ENCODE assay signal across 8 cellular contexts in genomic region chr11:94767701-94768601, GRCh38. TPM values are rescaled to one million over a fixed set of nuclear protein-coding genes. Genes with fewer than 3 reads are reported as not detected.
A peak's percentile ranks its signal among the peaks of the same experiment; 100 is the strongest.
DNase-seq lines count a peak whose midpoint lies in the region; ATAC-seq, FAIRE-seq and TF ChIP-seq lines count a peak whose summit lies in the region.

Gene AMOTL1, plus strand, starts transcription at chr11:94768356. Its CDS starts 156 bp downstream, at chr11:94768512.

- H3K4me3 Mint-ChIP-seq in CD4-positive, alpha-beta T cell, result peak within 1 kb of the TSS; percentile 84

- H3K27me3 ChIP-seq in CD4-positive, alpha-beta T cell (ENCODE audit: control insufficient read depth, insufficient read depth, low read length), result peaks cover 53% of the 10 kb centered on the region
- H3K27me3 ChIP-seq in left ventricle myocardium inferior (ENCODE audit: low read depth), result no peaks in the 10 kb centered on the region
- H3K27me3 ChIP-seq in pancreas, result no peaks in the 10 kb centered on the region

- no peaks in the 10 kb centered on the region for H3K9me3 ChIP-seq in CD4-positive, alpha-beta T cell (ENCODE audit: control insufficient read depth, low read length)
- H3K9me3 ChIP-seq in left ventricle myocardium inferior (replicated peaks), result no peaks in the 10 kb centered on the region
- H3K9me3 ChIP-seq in pancreas, result no peaks in the 10 kb centered on the region

- H3K9me3 Mint-ChIP-seq in CD4-positive, alpha-beta T cell, result no peaks in the 10 kb centered on the region

- H3K4me1 Mint-ChIP-seq in CD4-positive, alpha-beta T cell (ENCODE audit: low read depth), result no peaks in the 10 kb centered on the region

- H3K4me1 ChIP-seq in left ventricle myocardium inferior (peaks cover 51% of the 10 kb centered on the region), pancreas (peaks cover 0 to 14% (median 4%) of the 10 kb centered on the region in 3 donors)

- POLR2A ChIA-PET in CD4-positive, alpha-beta T cell (lab: Charles Lee), result no interaction called here

- WGBS in pancreas, 2 donors, result 2% methylated on average over 57 of the region's 57 CpGs

- no peak for ATAC-seq in CD4-positive, alpha-beta T cell (ENCODE audit: poor library complexity)
- ATAC-seq in GM19324 (IDR thresholded peaks at IDR 0.05; ENCODE audit: low FRiP score, unreplicated experiment) (peak; percentile 92), HG03571 (IDR thresholded peaks at IDR 0.05; ENCODE audit: unreplicated experiment) (peak; percentile 77), pancreas (peak; percentile 86 to 93 (median 92)), HG03045 (IDR thresholded peaks at IDR 0.05; ENCODE audit: unreplicated experiment) (no peak)

- H3K36me3 ChIP-seq in left ventricle myocardium inferior, result no peaks in the 10 kb centered on the region
- H3K36me3 ChIP-seq in pancreas, result no peaks in the 10 kb centered on the region

- H3K27ac ChIP-seq in CD4-positive, alpha-beta T cell (ENCODE audit: low read depth, low read length), result no peak within 1 kb of the TSS
- H3K27ac ChIP-seq in left ventricle myocardium inferior (replicated peaks), result peak within 1 kb of the TSS; percentile 93
- peak within 1 kb of the TSS; percentile 83 to 94 (median 92) for H3K27ac ChIP-seq in pancreas

- peaks cover 43% of the 10 kb centered on the region for H3K27me3 Mint-ChIP-seq in CD4-positive, alpha-beta T cell

- CTCF ChIA-PET in CD4-positive, alpha-beta T cell (lab: Charles Lee), result no interaction called here

- peak in 3 of 10 experiments; percentile 4 to 37 (median 7) for DNase-seq in CD4-positive, alpha-beta T cell
- DNase-seq in NOMO-1 treated with dmso at 0.1 percent for 144 hours (lab: John Stamatoyannopoulos, UW; ENCODE audit: unreplicated experiment) (peak; percentile 88), anterior cingulate cortex (lab: John Stamatoyannopoulos, UW) (peak in 57 of 58 donors; percentile 6 to 88 (median 70)), left ventricle myocardium inferior (peak; percentile 90), pancreas (peak; percentile 86 to 95 (median 90))

- no peak within 1 kb of the TSS for H3K27ac Mint-ChIP-seq in CD4-positive, alpha-beta T cell

- H3K4me3 ChIP-seq in left ventricle myocardium inferior (peak within 1 kb of the TSS; percentile 84), pancreas (peak within 1 kb of the TSS; percentile 62 to 92 (median 78))

- H3K36me3 Mint-ChIP-seq in CD4-positive, alpha-beta T cell (ENCODE audit: low read depth), result no peaks in the 10 kb centered on the region

- intact Hi-C loops in CD4-positive, alpha-beta T cell (cut with DNase I, micrococcal nuclease), result no loop called here
- intact Hi-C loops in left ventricle myocardium inferior (cut with micrococcal nuclease) (loop anchor here (10.0 kb wide), 1 partner anchor 143 kb away; no protein-coding TSS in a partner anchor), pancreas (cut with DNase I) (loop anchor here in 1 of 3 donors (10.0 kb wide), 1 partner anchor 133 kb away; no protein-coding TSS in a partner anchor)

- TF ChIP-seq CTCF in CD4-positive, alpha-beta T cell (IDR thresholded peaks at IDR 0.05), result no peak
- TF ChIP-seq CTCF in left ventricle myocardium inferior (IDR thresholded peaks at IDR 0.05; ENCODE audit: borderline replicate concordance), result no peak
- TF ChIP-seq CTCF in pancreas (IDR thresholded peaks at IDR 0.05), result no peak

- FAIRE-seq in pancreas (lab: Jason Lieb, UNC), result no peak

RNA-seq across cellular contexts. Expression of gene AMOTL1, which starts in this region (rescaled TPM):
- total RNA-seq in CD4-positive, alpha-beta T cell, result under 1 TPM in 1 of 2 experiments, not detected in 1; 0.08 TPM
- total RNA-seq in left ventricle myocardium inferior (61.1 TPM), pancreas (10 to 100 TPM; 17.0 to 30.2 (median 19.6) TPM)
- polyA plus RNA-seq in pancreas, result 1 to 10 TPM; 3.5 to 5.5 TPM

Comparison
In these comparisons a context has a peak if more than half of its experiments do, and no peak if none do; other contexts are left out.
1. RNA of gene AMOTL1 (total RNA-seq): 61.1 TPM in left ventricle myocardium inferior (single experiment) and 17.0 to 30.2 TPM in pancreas; 0.08 TPM in CD4-positive, alpha-beta T cell; every median in the first group is over 10 times any median in the second.
2. ATAC-seq: peak in GM19324 (single experiment), HG03571 (single experiment) and pancreas (4 of 4); none in CD4-positive, alpha-beta T cell (single experiment) and HG03045 (single experiment).